Comparison of ENCODE assay signal across 9 cellular contexts in genomic region chr2:48448274-48449061, GRCh38. TPM values are rescaled to one million over a fixed set of nuclear protein-coding genes. Genes with fewer than 3 reads are reported as not detected.
DNase-seq lines count a peak whose midpoint lies in the region; ATAC-seq and TF ChIP-seq lines count a peak whose summit lies in the region.
"Had no signal": no experiment of that assay in that cellular context is flagged by ENCODE, and none has a peak within 500 bp of the region (broad histone marks: within the 10 kb centered on the region; RNA-seq: fewer than 3 reads in every experiment).

No MANE protein-coding gene starts in this region.

- H3K79me2 ChIP-seq in GM23338 (replicated peaks; ENCODE audit: insufficient read depth): peaks cover 57% of the 10 kb centered on the region

- H3K4me3 ChIP-seq in AG10803 (ENCODE audit: low read length): no peak overlapping the region
- no peak overlapping the region for H3K4me3 ChIP-seq in left lung
- H3K4me3 ChIP-seq in GM23338: no peak overlapping the region

- peaks cover 15% of the 10 kb centered on the region for H3K36me3 Mint-ChIP-seq in activated T-helper 1 cell treated with anti-CD3 and anti-CD28 coated beads, Interleukin-12 subunit alpha, Interleukin-12 subunit beta, Interleukin-2, Interleukin-4 antibody, amounts not matched to agents 30 ng/mL and 10 ng/mL and 1 ng/mL, durations not matched to agents 14 hours and 24 hours and 36 hours (ENCODE audit: low read depth)
- peaks cover 3% of the 10 kb centered on the region; the same call in 2 of the 3 replicates for H3K36me3 Mint-ChIP-seq in GM23338 (ENCODE audit: low read depth)

- no peaks in the 10 kb centered on the region for H3K9me3 ChIP-seq in left lung

- H3K27ac Mint-ChIP-seq in activated T-helper 1 cell treated with anti-CD3 and anti-CD28 coated beads, Interleukin-12 subunit alpha, Interleukin-12 subunit beta, Interleukin-2, Interleukin-4 antibody, amounts not matched to agents 30 ng/mL and 10 ng/mL and 1 ng/mL, durations not matched to agents 14 hours and 24 hours and 36 hours: peak overlapping the region; percentile 95
- H3K27ac Mint-ChIP-seq in GM23338: no peak overlapping the region
- H3K27ac Mint-ChIP-seq: dendritic cell treated with granulocyte-macrophage colony-stimulating factor and Interleukin-4, amounts not matched to agents 40 ng/mL and 50 ng/mL, for 4 days had no signal

- H3K4me3 Mint-ChIP-seq in activated T-helper 1 cell treated with anti-CD3 and anti-CD28 coated beads, Interleukin-12 subunit alpha, Interleukin-12 subunit beta, Interleukin-2, Interleukin-4 antibody, amounts not matched to agents 30 ng/mL and 10 ng/mL and 1 ng/mL, durations not matched to agents 14 hours and 24 hours and 36 hours: peak overlapping the region; percentile 81
- H3K4me3 Mint-ChIP-seq in GM23338: no peak overlapping the region
- H3K4me3 Mint-ChIP-seq: dendritic cell treated with granulocyte-macrophage colony-stimulating factor and Interleukin-4, amounts not matched to agents 40 ng/mL and 50 ng/mL, for 4 days had no signal

- TF ChIP-seq CTCF in AG10803 (conservative IDR thresholded peaks at IDR 0.05; ENCODE audit: low read length) (no peak), left lung (IDR thresholded peaks at IDR 0.05) (no peak), GM23338 (conservative IDR thresholded peaks at IDR 0.05; ENCODE audit: low read depth in 2 of 2) (no peak)

- no peaks in the 10 kb centered on the region for H3F3A ChIP-seq in GM23338 (replicated peaks; ENCODE audit: low read depth)

- H2AFZ ChIP-seq in GM23338: no peak overlapping the region

- H3K27me3 ChIP-seq in left lung (no peaks in the 10 kb centered on the region), GM23338 (ENCODE audit: insufficient read depth) (no peaks in the 10 kb centered on the region)

- H3K36me3 ChIP-seq in left lung: peaks cover 0 to 12% of the 10 kb centered on the region in 2 donors
- no peaks in the 10 kb centered on the region; the same call in 1 of the 2 replicates for H3K36me3 ChIP-seq in GM23338 (ENCODE audit: insufficient read depth)

- no peaks in the 10 kb centered on the region for H3K9me2 ChIP-seq in GM23338 (ENCODE audit: insufficient read depth)

- H3K4me2 ChIP-seq in GM23338: no peak overlapping the region

- intact Hi-C loops in activated T-helper 1 cell treated with anti-CD3 and anti-CD28 coated beads, Interleukin-12 subunit alpha, Interleukin-12 subunit beta, Interleukin-2, Interleukin-4 antibody, amounts not matched to agents 30 ng/mL and 10 ng/mL and 1 ng/mL, durations not matched to agents 14 hours and 24 hours and 36 hours (cut with micrococcal nuclease): loop anchor here (2.0 kb wide), 2 partner anchors 542 to 666 kb away; partner anchors contain the start of genes FBXO11 and MSH6
- intact Hi-C loops in left lung (cut with DNase I): no loop called here

- ATAC-seq in GM19043 (IDR thresholded peaks at IDR 0.05; ENCODE audit: low read depth, unreplicated experiment) (peak; percentile 31), HG03460 (IDR thresholded peaks at IDR 0.05; ENCODE audit: unreplicated experiment) (peak; percentile 48), left lung (peak; percentile 83), GM23338 (no peak)

- H3K4me1 Mint-ChIP-seq in activated T-helper 1 cell treated with anti-CD3 and anti-CD28 coated beads, Interleukin-12 subunit alpha, Interleukin-12 subunit beta, Interleukin-2, Interleukin-4 antibody, amounts not matched to agents 30 ng/mL and 10 ng/mL and 1 ng/mL, durations not matched to agents 14 hours and 24 hours and 36 hours (ENCODE audit: low read depth): peaks cover 53% of the 10 kb centered on the region
- peaks cover 11% of the 10 kb centered on the region; the same call in 2 of the 3 replicates for H3K4me1 Mint-ChIP-seq in GM23338

- H3K27ac ChIP-seq in left lung: peak overlapping the region; percentile 20 to 33
- H3K27ac ChIP-seq in GM23338 (ENCODE audit: low read depth): no peak overlapping the region

- peaks cover 11% of the 10 kb centered on the region for H4K20me1 ChIP-seq in GM23338 (replicated peaks; ENCODE audit: insufficient read depth)

- no peaks in the 10 kb centered on the region for H3K27me3 Mint-ChIP-seq in activated T-helper 1 cell treated with anti-CD3 and anti-CD28 coated beads, Interleukin-12 subunit alpha, Interleukin-12 subunit beta, Interleukin-2, Interleukin-4 antibody, amounts not matched to agents 30 ng/mL and 10 ng/mL and 1 ng/mL, durations not matched to agents 14 hours and 24 hours and 36 hours (ENCODE audit: insufficient read depth)
- peaks cover 3% of the 10 kb centered on the region for H3K27me3 Mint-ChIP-seq in GM23338 (ENCODE audit: insufficient read depth, low read depth, poor library complexity)
- H3K27me3 Mint-ChIP-seq: dendritic cell treated with granulocyte-macrophage colony-stimulating factor and Interleukin-4, amounts not matched to agents 40 ng/mL and 50 ng/mL, for 4 days had no signal

- H3K9me3 Mint-ChIP-seq in activated T-helper 1 cell treated with anti-CD3 and anti-CD28 coated beads, Interleukin-12 subunit alpha, Interleukin-12 subunit beta, Interleukin-2, Interleukin-4 antibody, amounts not matched to agents 30 ng/mL and 10 ng/mL and 1 ng/mL, durations not matched to agents 14 hours and 24 hours and 36 hours: no peaks in the 10 kb centered on the region
- no peaks in the 10 kb centered on the region for H3K9me3 Mint-ChIP-seq in GM23338
- H3K9me3 Mint-ChIP-seq: dendritic cell treated with granulocyte-macrophage colony-stimulating factor and Interleukin-4, amounts not matched to agents 40 ng/mL and 50 ng/mL, for 4 days had no signal

- peaks cover 16 to 32% of the 10 kb centered on the region in 2 donors for H3K4me1 ChIP-seq in left lung
- H3K4me1 ChIP-seq in GM23338 (ENCODE audit: insufficient read depth): peaks cover 34% of the 10 kb centered on the region

- peak; percentile 94 for DNase-seq in AG10803 (ENCODE audit: low read depth)
- DNase-seq in activated T-helper 1 cell treated with anti-CD3 and anti-CD28 coated beads, Interleukin-12 subunit alpha, Interleukin-12 subunit beta, Interleukin-2, Interleukin-4 antibody, amounts not matched to agents 30 ng/mL and 10 ng/mL and 1 ng/mL, durations not matched to agents 14 hours and 24 hours and 36 hours (ENCODE audit: low spot score): no peak
- DNase-seq in left lung: no peak
- no peak for DNase-seq in GM23338 (ENCODE audit: low spot score)
- DNase-seq in NCI-H1694 (lab: John Stamatoyannopoulos, UW): no peak
- DNase-seq in SW 1271 (lab: John Stamatoyannopoulos, UW): no peak

TF ChIP-seq in GM23338, 12 proteins besides CTCF, POLR2A, EP300 and RAD21 (continues in another document):
- TF ChIP-seq ETS1 (IDR thresholded peaks at IDR 0.05): no peak

RNA-seq across cellular contexts. Expression of gene PPP1R21, which starts 7.9 kb away (rescaled TPM):
- total RNA-seq in activated T-helper 1 cell treated with anti-CD3 and anti-CD28 coated beads, Interleukin-12 subunit alpha, Interleukin-12 subunit beta, Interleukin-2, Interleukin-4 antibody, amounts not matched to agents 30 ng/mL and 10 ng/mL and 1 ng/mL, durations not matched to agents 14 hours and 24 hours and 36 hours: 16.2 and 18.8 TPM in 2 replicates
- total RNA-seq in left lung: 10 to 100 TPM; 26.2 to 26.4 TPM
- total RNA-seq in GM23338 (2014; rRNA removed; shearing (Covaris generic)): 22.2 and 31.6 TPM in 2 replicates
- polyA plus RNA-seq in GM23338 (2016; fragmentation: Nextera tagmentation; extraction: Ambion mirVana): 20.7 and 26.1 TPM in 2 replicates
